Comparison of ENCODE assay signal across 9 cellular contexts in the genomic region with DNA sequence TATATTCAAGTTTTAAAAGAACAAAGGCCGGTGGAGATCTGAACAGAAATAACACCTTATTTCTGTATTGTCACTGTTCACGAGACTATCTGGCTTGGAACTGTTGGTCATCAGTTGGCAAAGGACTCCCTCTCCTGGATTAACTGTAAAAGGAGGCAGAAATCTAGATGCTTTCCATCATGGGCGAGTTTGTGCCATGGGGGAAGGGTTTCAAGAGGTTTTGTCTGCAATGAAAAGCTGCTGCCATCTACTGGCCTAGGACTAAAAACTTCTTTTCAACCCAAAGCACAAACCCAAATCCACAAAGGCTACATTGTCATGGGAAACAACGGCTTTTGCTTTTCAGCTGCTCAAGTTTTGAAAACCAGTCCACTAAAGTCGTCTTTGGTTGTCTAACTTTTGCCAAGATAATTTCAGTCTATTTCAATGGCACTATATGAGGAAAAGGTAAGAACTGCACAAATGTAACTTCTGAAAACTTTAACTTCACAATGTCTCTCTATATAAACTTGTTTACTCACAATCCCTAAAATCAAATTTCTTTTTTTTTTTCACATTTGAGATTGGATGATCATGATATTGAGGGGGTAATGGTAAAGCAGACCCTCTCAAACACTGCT.
A peak's percentile ranks its signal among the peaks of the same experiment; 100 is the strongest.
DNase-seq lines count a peak whose midpoint lies in the region; ATAC-seq, FAIRE-seq and TF ChIP-seq lines count a peak whose summit lies in the region.
"Had no signal": no experiment of that assay in that cellular context is flagged by ENCODE, and none has a peak within 500 bp of the region (broad histone marks: within the 10 kb centered on the region; RNA-seq: fewer than 3 reads in every experiment).

No MANE protein-coding gene starts in this region.

- no peak overlapping the region for H2AFZ ChIP-seq in mesenchymal stem cell (ENCODE audit: low read depth, low read length)

- H3K27me3 ChIP-seq in endodermal cell (ENCODE audit: control insufficient read depth, insufficient read depth, low read length, poor library complexity, severe bottlenecking) = peaks cover 2% of the 10 kb centered on the region
- no peaks in the 10 kb centered on the region for H3K27me3 ChIP-seq in mesenchymal stem cell (ENCODE audit: control insufficient read depth in 1 of 2, insufficient read depth in 1 of 2, low read length in 2 of 2)

- no peak overlapping the region for H2BK12ac ChIP-seq in mesenchymal stem cell (ENCODE audit: low read length in 2 of 2)

- no peaks in the 10 kb centered on the region for H3K36me3 Mint-ChIP-seq in endodermal cell (ENCODE audit: low read depth)
- H3K36me3 Mint-ChIP-seq in stimulated activated naive B cell treated with anti-CD40 and anti-IgM and Interleukin-4, amounts not matched to agents 10 μg/mL and 1 μg/mL and 100 μg/mL, for 72 hours = peaks cover 0 to 7% of the 10 kb centered on the region in 2 donors

- no peaks in the 10 kb centered on the region for H3K36me3 ChIP-seq in endodermal cell (ENCODE audit: control insufficient read depth, insufficient read depth, low read length)
- H3K36me3 ChIP-seq in mesenchymal stem cell (ENCODE audit: control insufficient read depth in 1 of 2, insufficient read depth in 2 of 2, low read depth in 1 of 2, low read length in 2 of 2) = no peaks in the 10 kb centered on the region

- H2AK5ac ChIP-seq in mesenchymal stem cell (ENCODE audit: low read length, severe bottlenecking) = no peak overlapping the region

- H3K9me3 ChIP-seq in endodermal cell (ENCODE audit: control insufficient read depth, low read length) (no peaks in the 10 kb centered on the region), mesenchymal stem cell (ENCODE audit: control insufficient read depth, low read length) (no peaks in the 10 kb centered on the region)

- peak; percentile 95 for TF ChIP-seq CTCF in endodermal cell (conservative IDR thresholded peaks at IDR 0.05)

- H3K18ac ChIP-seq in mesenchymal stem cell (ENCODE audit: low read depth in 1 of 2, low read length in 2 of 2) = no peak overlapping the region

- WGBS in endodermal cell (ENCODE audit: insufficient coverage in 1 of 2, insufficient read length in 1 of 2), 2 experiments = 15 to 17% methylated on average over 4 to 5 of the region's 5 CpGs
- 7% methylated on average over 4 of the region's 5 CpGs for WGBS in mesenchymal stem cell

- H3K9ac ChIP-seq in endodermal cell (ENCODE audit: extremely low read depth, low read length, poor library complexity, severe bottlenecking) (no peak overlapping the region), mesenchymal stem cell (ENCODE audit: low read length) (peak overlapping the region; percentile 53)

- H3K4me1 Mint-ChIP-seq in endodermal cell = peaks cover 2% of the 10 kb centered on the region
- peaks cover 3 to 9% of the 10 kb centered on the region in 2 donors for H3K4me1 Mint-ChIP-seq in stimulated activated naive B cell treated with anti-CD40 and anti-IgM and Interleukin-4, amounts not matched to agents 10 μg/mL and 1 μg/mL and 100 μg/mL, for 72 hours

- H4K8ac ChIP-seq in mesenchymal stem cell (ENCODE audit: low read length) = no peak overlapping the region

- H2BK15ac ChIP-seq in mesenchymal stem cell (ENCODE audit: low read depth, poor library complexity, severe bottlenecking) = no peak overlapping the region

- no peaks in the 10 kb centered on the region for H3K9me3 Mint-ChIP-seq in endodermal cell
- no peaks in the 10 kb centered on the region for H3K9me3 Mint-ChIP-seq in stimulated activated naive B cell treated with anti-CD40 and anti-IgM and Interleukin-4, amounts not matched to agents 10 μg/mL and 1 μg/mL and 100 μg/mL, for 72 hours
- H3K9me3 Mint-ChIP-seq: dendritic cell treated with granulocyte-macrophage colony-stimulating factor and Interleukin-4, amounts not matched to agents 40 ng/mL and 50 ng/mL, for 4 days had no signal

- no peak overlapping the region for H3K14ac ChIP-seq in mesenchymal stem cell (ENCODE audit: low read length in 2 of 2)

- DNase-seq in HS-27A (ENCODE audit: low read depth) = peak; percentile 52
- peak; percentile 98 for DNase-seq in NCI-H748 (lab: John Stamatoyannopoulos, UW; ENCODE audit: unreplicated experiment)
- DNase-seq in activated CD4-positive, alpha-beta T cell treated with anti-CD3 and anti-CD28 coated beads, Interleukin-2, amount 50 U/mL, for 4 hours = peak; percentile 29 to 30
- DNase-seq in endodermal cell = peak; percentile 91
- peak; percentile 91 for DNase-seq in mesenchymal stem cell
- DNase-seq in stimulated activated naive B cell treated with anti-CD40 and anti-IgM and Interleukin-4, amounts not matched to agents 10 μg/mL and 1 μg/mL and 100 μg/mL, for 72 hours = peak; percentile 49

- H3K27ac Mint-ChIP-seq in endodermal cell = no peak overlapping the region
- no peak overlapping the region for H3K27ac Mint-ChIP-seq in stimulated activated naive B cell treated with anti-CD40 and anti-IgM and Interleukin-4, amounts not matched to agents 10 μg/mL and 1 μg/mL and 100 μg/mL, for 72 hours
- H3K27ac Mint-ChIP-seq: dendritic cell treated with granulocyte-macrophage colony-stimulating factor and Interleukin-4, amounts not matched to agents 40 ng/mL and 50 ng/mL, for 4 days had no signal

- no peak overlapping the region for H4K91ac ChIP-seq in mesenchymal stem cell (ENCODE audit: low read length)

- no peak overlapping the region for H3K4me3 ChIP-seq in endodermal cell (ENCODE audit: low read length)
- H3K4me3 ChIP-seq in mesenchymal stem cell (ENCODE audit: insufficient read depth in 1 of 2, low read depth in 1 of 2, low read length in 2 of 2) = no peak overlapping the region

- FAIRE-seq in G401.6 (lab: Jason Lieb, UNC) = peak; percentile 100

- no peak overlapping the region for H2BK120ac ChIP-seq in mesenchymal stem cell (ENCODE audit: low read depth, low read length)

- H3K4me1 ChIP-seq in endodermal cell (ENCODE audit: control insufficient read depth, insufficient read depth, low read length) = no peaks in the 10 kb centered on the region
- H3K4me1 ChIP-seq in mesenchymal stem cell (ENCODE audit: control insufficient read depth, insufficient read depth, low read depth, low read length) = no peaks in the 10 kb centered on the region

- H2BK5ac ChIP-seq in mesenchymal stem cell (ENCODE audit: low read depth, low read length, poor library complexity, severe bottlenecking) = no peak overlapping the region

- ATAC-seq in stimulated activated naive B cell treated with anti-CD40 and anti-IgM and Interleukin-4, amounts not matched to agents 10 μg/mL and 1 μg/mL and 100 μg/mL, for 72 hours (replicated peaks) = peak; percentile 57 to 61
- no peak for ATAC-seq in GM19035 (IDR thresholded peaks at IDR 0.05; ENCODE audit: unreplicated experiment)

- no peak overlapping the region for H3K4me2 ChIP-seq in mesenchymal stem cell (ENCODE audit: low read length, poor library complexity, severe bottlenecking)

- no peak overlapping the region for H3K4ac ChIP-seq in mesenchymal stem cell (ENCODE audit: low read depth in 1 of 2, low read length in 2 of 2)

- H3K4me3 Mint-ChIP-seq in endodermal cell = no peak overlapping the region
- H3K4me3 Mint-ChIP-seq in stimulated activated naive B cell treated with anti-CD40 and anti-IgM and Interleukin-4, amounts not matched to agents 10 μg/mL and 1 μg/mL and 100 μg/mL, for 72 hours = no peak overlapping the region
- H3K4me3 Mint-ChIP-seq: dendritic cell treated with granulocyte-macrophage colony-stimulating factor and Interleukin-4, amounts not matched to agents 40 ng/mL and 50 ng/mL, for 4 days had no signal

- H3K23ac ChIP-seq in mesenchymal stem cell (ENCODE audit: low read length in 2 of 2) = no peak overlapping the region

- no peaks in the 10 kb centered on the region for H3K79me1 ChIP-seq in mesenchymal stem cell (replicated peaks; ENCODE audit: low read length, poor library complexity, severe bottlenecking)

- no peaks in the 10 kb centered on the region for H3K27me3 Mint-ChIP-seq in endodermal cell (ENCODE audit: insufficient read depth)
- no peaks in the 10 kb centered on the region for H3K27me3 Mint-ChIP-seq in stimulated activated naive B cell treated with anti-CD40 and anti-IgM and Interleukin-4, amounts not matched to agents 10 μg/mL and 1 μg/mL and 100 μg/mL, for 72 hours
- H3K27me3 Mint-ChIP-seq: dendritic cell treated with granulocyte-macrophage colony-stimulating factor and Interleukin-4, amounts not matched to agents 40 ng/mL and 50 ng/mL, for 4 days had no signal

- H3K27ac ChIP-seq in endodermal cell (ENCODE audit: low read depth, low read length) (no peak overlapping the region), mesenchymal stem cell (ENCODE audit: low read length, poor library complexity, severe bottlenecking) (no peak overlapping the region)

Comparison
In these comparisons a context has a peak if more than half of its experiments do, and no peak if none do; other contexts are left out.
1. DNase-seq: peak in every context shown above with its lines; median percentile 98 in NCI-H748; 91 in endodermal cell; 91 in mesenchymal stem cell; 52 in HS-27A; 49 in stimulated activated naive B cell treated with anti-CD40 and anti-IgM and Interleukin-4, amounts not matched to agents 10 μg/mL and 1 μg/mL and 100 μg/mL, for 72 hours; 30 in activated CD4-positive, alpha-beta T cell treated with anti-CD3 and anti-CD28 coated beads, Interleukin-2, amount 50 U/mL, for 4 hours.